8 cellular contexts compared by ENCODE assay signal in the genomic region with DNA sequence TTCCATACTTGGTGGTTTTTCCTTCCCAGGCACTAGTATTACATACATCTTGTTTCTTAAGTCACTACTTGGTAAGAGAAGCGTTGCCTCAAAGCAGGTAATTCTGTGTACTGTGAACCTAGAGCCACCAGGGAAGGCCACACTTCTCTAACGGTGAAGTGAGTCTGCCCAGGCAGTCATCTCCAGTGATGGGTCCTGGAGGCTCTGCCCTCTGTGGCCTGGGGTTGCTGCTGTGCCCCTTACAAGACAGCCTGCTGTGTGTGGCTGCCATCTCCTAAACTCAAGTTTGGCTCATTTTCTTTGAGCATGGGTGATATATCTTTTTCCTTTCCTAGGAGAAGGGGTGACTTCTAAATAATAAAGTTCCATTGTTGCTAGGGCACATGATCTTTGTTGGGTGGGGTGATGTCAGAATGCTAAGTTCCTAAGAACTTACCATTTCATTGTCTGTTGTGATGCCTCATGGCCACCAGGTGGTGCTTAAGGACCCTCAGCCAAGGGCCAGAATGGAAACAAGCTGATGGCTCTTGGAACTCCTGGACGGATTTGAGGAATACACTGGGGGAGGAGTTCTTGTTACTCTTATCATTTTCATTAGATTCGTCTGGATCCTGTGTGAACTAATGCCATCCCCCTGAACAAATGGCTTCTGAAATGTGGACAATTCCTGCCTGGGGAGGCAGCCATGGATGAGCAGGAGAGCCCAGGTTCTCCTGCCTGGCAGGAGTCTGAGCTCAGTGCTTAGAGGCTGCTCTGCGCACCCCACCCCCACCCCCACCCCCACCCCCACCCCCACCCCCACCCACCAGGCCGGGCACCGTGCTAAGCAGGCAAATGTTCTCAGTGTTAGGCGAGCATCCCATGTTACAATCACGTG. TPM values are rescaled to one million over a fixed set of nuclear protein-coding genes. Genes with fewer than 3 reads are reported as not detected.
A peak's percentile ranks its signal among the peaks of the same experiment; 100 is the strongest.
DNase-seq lines count a peak whose midpoint lies in the region; ATAC-seq and TF ChIP-seq lines count a peak whose summit lies in the region.

No MANE protein-coding gene starts in this region.

- no peak overlapping the region for H2AFZ ChIP-seq in DND-41 (ENCODE audit: low read depth, low read length)
- no peak overlapping the region for H2AFZ ChIP-seq in PC-9

- TF ChIP-seq CTCF in DND-41 (IDR thresholded peaks at IDR 0.05; ENCODE audit: borderline replicate concordance, extremely low read depth, low read length, poor library complexity, severe bottlenecking) (peak; percentile 81), GM20000 (IDR thresholded peaks at IDR 0.05; ENCODE audit: extremely low read depth, missing control alignments) (peak; percentile 83), PC-9 (conservative IDR thresholded peaks at IDR 0.05) (peak; percentile 78), adrenal gland (IDR thresholded peaks at IDR 0.05) (peak; percentile 53 to 81 (median 77)), cardiac muscle cell (IDR thresholded peaks at IDR 0.05; ENCODE audit: low read depth, low read length) (peak; percentile 89), psoas muscle (IDR thresholded peaks at IDR 0.05) (peak; percentile 77)

- H3K4me1 ChIP-seq in DND-41 (ENCODE audit: insufficient read depth, low read length) (no peaks in the 10 kb centered on the region), PC-9 (replicated peaks; ENCODE audit: insufficient read depth) (no peaks in the 10 kb centered on the region), adrenal gland (replicated peaks in 1 of 2) (no peaks in the 10 kb centered on the region), cardiac muscle cell (ENCODE audit: low read depth) (peaks cover 2% of the 10 kb centered on the region), psoas muscle (no peaks in the 10 kb centered on the region)

- intact Hi-C loops in PC-9 (cut with micrococcal nuclease; ENCODE audit: unreplicated experiment) (loop anchor here (2.0 to 10.0 kb wide), 2 partner anchors 247 to 381 kb away; no protein-coding TSS in a partner anchor), adrenal gland (cut with DNase I) (loop anchor here in 1 of 2 donors (5.0 to 10.0 kb wide), 2 partner anchors 247 to 385 kb away; no protein-coding TSS in a partner anchor), psoas muscle (cut with DNase I) (loop anchor here (2.0 to 10.0 kb wide), 3 partner anchors 391 to 395 kb away; no protein-coding TSS in a partner anchor)

- H3K9ac ChIP-seq in DND-41 (ENCODE audit: low read depth, low read length): no peak overlapping the region

- H3K4me2 ChIP-seq in DND-41 (ENCODE audit: insufficient read depth, low read length) (no peak overlapping the region), PC-9 (no peak overlapping the region)

- H3K27me3 ChIP-seq in DND-41 (ENCODE audit: insufficient read depth, low read length, poor library complexity): no peaks in the 10 kb centered on the region
- H3K27me3 ChIP-seq in PC-9 (ENCODE audit: insufficient read depth, low read depth): peaks cover 4% of the 10 kb centered on the region
- no peaks in the 10 kb centered on the region for H3K27me3 ChIP-seq in adrenal gland
- H3K27me3 ChIP-seq in cardiac muscle cell: no peaks in the 10 kb centered on the region
- no peaks in the 10 kb centered on the region for H3K27me3 ChIP-seq in psoas muscle (ENCODE audit: insufficient read depth in 3 of 3, low read length in 2 of 3)

- no TSS peak for BruUV-seq in PC-9 (replicated peaks; lab: Mats Ljungman, UMichigan)

- H4K20me1 ChIP-seq in DND-41 (ENCODE audit: insufficient read depth, low read length) (no peaks in the 10 kb centered on the region), PC-9 (ENCODE audit: insufficient read depth) (no peaks in the 10 kb centered on the region)

- H3K36me3 ChIP-seq in DND-41 (ENCODE audit: insufficient read depth, low read length) (no peaks in the 10 kb centered on the region), PC-9 (ENCODE audit: low read depth) (no peaks in the 10 kb centered on the region), adrenal gland (replicated peaks in 1 of 2) (no peaks in the 10 kb centered on the region), cardiac muscle cell (no peaks in the 10 kb centered on the region), psoas muscle (ENCODE audit: insufficient read depth in 1 of 2, low read depth in 1 of 2) (no peaks in the 10 kb centered on the region)

- 30 to 35% (median 32%) methylated on average over 8 to 9 of the region's 9 CpGs for WGBS in adrenal gland, 4 donors
- WGBS in psoas muscle, 3 donors: 21 to 31% (median 30%) methylated on average over 9 of the region's 9 CpGs

- H3K9me3 ChIP-seq in DND-41 (ENCODE audit: insufficient read depth, low read length, severe bottlenecking) (no peaks in the 10 kb centered on the region), PC-9 (ENCODE audit: insufficient read depth, low read depth) (no peaks in the 10 kb centered on the region), adrenal gland (replicated peaks in 1 of 3) (no peaks in the 10 kb centered on the region), cardiac muscle cell (ENCODE audit: low read depth) (no peaks in the 10 kb centered on the region), psoas muscle (no peaks in the 10 kb centered on the region)

- H3K27ac ChIP-seq in DND-41 (ENCODE audit: low read length): no peak overlapping the region
- no peak overlapping the region for H3K27ac ChIP-seq in PC-9
- H3K27ac ChIP-seq in adrenal gland: no peak overlapping the region
- no peak overlapping the region for H3K27ac ChIP-seq in cardiac muscle cell
- no peak overlapping the region for H3K27ac ChIP-seq in psoas muscle

- H3K4me3 ChIP-seq in DND-41 (ENCODE audit: low read depth in 1 of 2, low read length in 2 of 2) (no peak overlapping the region), PC-9 (no peak overlapping the region), adrenal gland (no peak overlapping the region), cardiac muscle cell (no peak overlapping the region), psoas muscle (no peak overlapping the region)

- no peaks in the 10 kb centered on the region for H3K9me2 ChIP-seq in PC-9 (ENCODE audit: insufficient read depth)

- DNase-seq in DND-41: peak; percentile 53
- peak; percentile 82 for DNase-seq in GM20000 (ENCODE audit: low spot score)
- peak; percentile 66 for DNase-seq in HT1080 (ENCODE audit: low read depth)
- peak; percentile 16 to 45 for DNase-seq in PC-9
- DNase-seq in adrenal gland: peak; percentile 50 to 84 (median 68)
- DNase-seq in cardiac muscle cell (ENCODE audit: low read depth in 1 of 2, low spot score in 1 of 2): peak; percentile 74 to 93
- DNase-seq in psoas muscle: no peak

- ATAC-seq in DND-41 (ENCODE audit: insufficient read depth, low read depth): peak; percentile 59
- ATAC-seq in psoas muscle: peak; percentile 72 to 80 (median 74)
- no peak for ATAC-seq in HG03457 (IDR thresholded peaks at IDR 0.05; ENCODE audit: unreplicated experiment)

- POLR2A ChIA-PET in PC-9 (lab: Charles Lee; ENCODE audit: unreplicated experiment): no interaction called here

- no peak for TF ChIP-seq POLR2A in adrenal gland (IDR thresholded peaks at IDR 0.05)

- CTCF ChIA-PET in PC-9 (lab: Charles Lee): interaction anchor here (0.7 to 1.0 kb wide), 2 partner anchors 61 to 379 kb away, joined by 3 read pairs; no protein-coding TSS in a partner anchor

- no peaks in the 10 kb centered on the region for H3F3A ChIP-seq in PC-9 (ENCODE audit: insufficient read depth, low read depth)

- H3K79me2 ChIP-seq in DND-41 (ENCODE audit: insufficient read depth, low read length) (no peaks in the 10 kb centered on the region), PC-9 (ENCODE audit: low read depth) (no peaks in the 10 kb centered on the region)

RNA-seq across cellular contexts. Expression of gene WDR1, which starts 41.1 kb away (rescaled TPM):
- total RNA-seq in HT1080 (2014; rRNA removed; shearing (Covaris generic)): 369 and 395 TPM in 2 replicates
- polyA plus RNA-seq in HT1080 (2015; cell fraction: cytosol; rRNA removed): 381 and 391 TPM in 2 replicates
- 417 and 423 TPM in 2 replicates for polyA plus RNA-seq in HT1080 (2015; cell fraction: nucleus; rRNA removed)
- 251 and 258 TPM in 2 replicates for total RNA-seq in PC-9 (2021)
- total RNA-seq in adrenal gland: 100 to 1,000 TPM in 7 of 8 donors, 10 to 100 TPM in 1; 84.4 to 219 (median 150) TPM
- polyA plus RNA-seq in adrenal gland: 100 to 1,000 TPM in 1 of 3 donors, 10 to 100 TPM in 2; 66.5 to 228 (median 67.6) TPM
- total RNA-seq in cardiac muscle cell: 198 and 258 TPM in 2 replicates
- polyA plus RNA-seq in cardiac muscle cell: 276 and 347 TPM in 2 replicates
- total RNA-seq in psoas muscle: 100 to 1,000 TPM in 3 of 4 donors, 10 to 100 TPM in 1; 86.3 to 146 (median 118) TPM
- 100 to 1,000 TPM in 1 of 3 donors, 10 to 100 TPM in 2; 55.6 to 273 (median 79.1) TPM for polyA plus RNA-seq in psoas muscle

Comparison
In these comparisons a context has a peak if more than half of its experiments do, and no peak if none do; other contexts are left out.
1. DNase-seq: peak in DND-41 (single experiment), GM20000 (single experiment), HT1080 (single experiment), PC-9 (2 of 2), adrenal gland (7 of 7) and cardiac muscle cell (2 of 2); none in psoas muscle (0 of 2).
2. Peak in every context shown above with its lines, with median percentiles within 50 percentile points of each other: CTCF ChIP-seq.